ENCODE assay signal across 17 cellular contexts in the genomic region with DNA sequence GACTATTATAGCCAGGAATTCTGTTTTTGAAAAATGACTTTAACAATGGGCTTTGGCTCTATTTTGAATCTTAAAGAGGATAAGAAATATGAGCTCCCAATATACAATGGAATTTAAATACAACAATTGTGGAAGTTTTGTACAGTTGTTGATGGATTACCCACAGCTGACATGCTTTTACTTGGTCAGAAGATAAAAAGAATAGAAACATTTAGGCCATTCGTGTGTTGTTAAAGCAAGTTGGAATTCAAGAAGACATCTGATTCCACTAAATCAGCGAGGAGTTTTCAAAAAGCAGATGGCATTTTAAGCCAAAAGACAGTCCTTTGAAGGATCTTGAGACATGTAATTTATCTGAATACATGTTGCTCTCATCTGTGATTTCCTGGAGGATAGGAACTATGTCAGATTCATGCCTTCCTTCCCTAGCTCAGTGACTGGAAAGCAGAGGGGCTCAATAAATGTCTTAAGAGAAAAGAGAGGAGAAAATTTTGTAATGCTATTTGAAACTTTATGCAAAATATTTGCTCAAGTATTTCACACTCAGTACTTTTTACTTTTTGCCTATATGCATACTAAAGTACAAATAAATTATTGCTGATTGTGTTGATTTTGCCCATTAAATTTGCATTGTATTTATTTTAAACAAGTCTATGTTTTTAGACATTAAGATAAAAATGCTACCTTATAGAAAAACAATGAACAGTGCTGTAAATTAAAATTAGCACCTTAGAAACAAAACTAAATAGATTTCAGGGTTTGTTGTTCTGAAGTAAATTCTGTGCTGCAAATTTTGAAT.
DNase-seq lines count a peak whose midpoint lies in the region; ATAC-seq and TF ChIP-seq lines count a peak whose summit lies in the region.
"Had no signal": no experiment of that assay in that cellular context is flagged by ENCODE, and none has a peak within 500 bp of the region (broad histone marks: within the 10 kb centered on the region; RNA-seq: fewer than 3 reads in every experiment).

No MANE protein-coding gene starts in this region.

- H3K27ac ChIP-seq in SK-N-MC = peak overlapping the region; percentile 38; the same call in 1 of the 2 replicates
- H3K27ac ChIP-seq: BLaER1 treated with 17β-estradiol and CSF1 and Interleukin-3, amounts not matched to agents 10 nM and 100 nM; HL-60 had no signal

- no peaks in the 10 kb centered on the region for H3K9me3 ChIP-seq in SK-N-MC (ENCODE audit: low read depth, low read length)

- H3K27ac Mint-ChIP-seq in nephron = peak overlapping the region; percentile 39 to 58 (median 56)
- H3K27ac Mint-ChIP-seq: CD4-positive, CD25-positive, alpha-beta regulatory T cell had no signal

- no peak for TF ChIP-seq CTCF in nephron (IDR thresholded peaks at IDR 0.05; ENCODE audit: unreplicated experiment in 3 of 3)

- H3K36me3 ChIP-seq in SK-N-MC (ENCODE audit: insufficient read depth, low read length) = no peaks in the 10 kb centered on the region
- H3K36me3 ChIP-seq: BLaER1 treated with 17β-estradiol and CSF1 and Interleukin-3, amounts not matched to agents 10 nM and 100 nM had no signal

- H3K27me3 Mint-ChIP-seq in nephron (ENCODE audit: low read depth) = no peaks in the 10 kb centered on the region
- H3K27me3 Mint-ChIP-seq: CD4-positive, CD25-positive, alpha-beta regulatory T cell had no signal

- no peak for ATAC-seq in GM19328 (IDR thresholded peaks at IDR 0.05; ENCODE audit: unreplicated experiment)

- H3K4me1 Mint-ChIP-seq in nephron = peaks cover 27% of the 10 kb centered on the region
- H3K4me1 Mint-ChIP-seq: CD4-positive, CD25-positive, alpha-beta regulatory T cell had no signal

- peaks cover 8% of the 10 kb centered on the region for H3K9me3 Mint-ChIP-seq in nephron

- H3K4me3 Mint-ChIP-seq in nephron = no peak overlapping the region
- H3K4me3 Mint-ChIP-seq: CD4-positive, CD25-positive, alpha-beta regulatory T cell had no signal

- no peak overlapping the region for H3K9ac ChIP-seq in SK-N-MC (ENCODE audit: insufficient read length)
- H3K9ac ChIP-seq: BLaER1 treated with 17β-estradiol and CSF1 and Interleukin-3, amounts not matched to agents 10 nM and 100 nM had no signal

- no peak overlapping the region for H3K4me3 ChIP-seq in SK-N-MC
- H3K4me3 ChIP-seq: BLaER1 treated with 17β-estradiol and CSF1 and Interleukin-3, amounts not matched to agents 10 nM and 100 nM had no signal

- no peaks in the 10 kb centered on the region for H3K36me3 Mint-ChIP-seq in nephron (ENCODE audit: low read depth)
- H3K36me3 Mint-ChIP-seq: CD4-positive, CD25-positive, alpha-beta regulatory T cell had no signal

- DNase-seq in GM04503 (ENCODE audit: low read depth) (peak; percentile 3), SK-N-MC (ENCODE audit: low read depth, low spot score) (no peak), epidermal melanocyte (ENCODE audit: insufficient read length, low spot score) (peak; percentile 44), NCI-H526 (lab: John Stamatoyannopoulos, UW) (no peak), HuH-7.5 (ENCODE audit: low spot score) (no peak), OCI-M2 (lab: John Stamatoyannopoulos, UW; ENCODE audit: unreplicated experiment) (no peak)
- DNase-seq: AML-193; Calu3; CD4-positive, CD25-positive, alpha-beta regulatory T cell; DMS 273 treated with DMSO at 0.1 percent for 48 hours; HCEC 1CT; IMR-90; KBM-7 had no signal

Comparison
In these comparisons a context has a peak if more than half of its experiments do, and no peak if none do; other contexts are left out.
1. DNase-seq: peak in GM04503 (single experiment) and epidermal melanocyte (single experiment); none in SK-N-MC (single experiment), NCI-H526 (0 of 2), HuH-7.5 (single experiment) and OCI-M2 (single experiment).